In the genomic region with DNA sequence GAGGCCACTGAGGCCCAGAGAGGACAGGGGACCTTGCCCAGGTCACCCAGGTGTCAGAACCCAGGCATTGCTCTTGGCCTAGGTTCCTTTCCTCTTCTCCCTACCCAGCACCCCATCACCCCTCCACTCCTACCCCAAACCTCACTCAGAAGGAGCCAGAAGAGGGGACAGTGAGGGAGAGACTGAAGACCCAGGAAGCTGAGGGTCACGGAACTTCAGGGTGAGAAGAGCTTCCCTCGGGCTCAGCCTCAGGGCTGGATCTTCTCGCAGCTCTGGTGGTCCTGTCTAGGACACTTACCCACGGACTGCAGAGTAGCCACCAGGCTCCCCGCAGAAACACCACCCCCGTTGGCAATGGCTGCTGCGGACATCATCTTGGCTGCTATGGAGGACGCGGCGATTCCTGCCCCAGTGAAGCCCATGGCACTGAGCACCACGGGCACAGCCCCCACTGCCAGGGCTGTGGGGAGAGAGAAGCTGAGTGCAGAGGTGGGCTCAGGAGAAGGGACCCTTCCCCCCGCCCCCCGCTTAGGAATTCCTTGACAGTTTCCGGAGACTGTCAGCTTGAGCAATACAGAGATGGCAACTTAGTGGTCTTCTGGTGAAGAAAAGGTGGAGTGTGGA, we compare ENCODE assay signal across 9 cellular contexts. TPM values are rescaled to one million over a fixed set of nuclear protein-coding genes. Genes with fewer than 3 reads are reported as not detected.
A peak's percentile ranks its signal among the peaks of the same experiment; 100 is the strongest.
DNase-seq lines count a peak whose midpoint lies in the region; ATAC-seq and TF ChIP-seq lines count a peak whose summit lies in the region.
"Had no signal": no experiment of that assay in that cellular context is flagged by ENCODE, and none has a peak within 500 bp of the region (broad histone marks: within the 10 kb centered on the region; RNA-seq: fewer than 3 reads in every experiment).

No MANE protein-coding gene starts in this region.

- H3K9me2 ChIP-seq in hepatocyte (replicated peaks; ENCODE audit: insufficient read depth), result no peaks in the 10 kb centered on the region

- H3K9me3 ChIP-seq in hepatocyte (ENCODE audit: low read depth) (no peaks in the 10 kb centered on the region), stomach (no peaks in the 10 kb centered on the region)

- H3K9me3 Mint-ChIP-seq in activated CD4-positive, alpha-beta T cell treated with anti-CD3 and anti-CD28 coated beads, Interleukin-2, amount 10 ng/mL, durations not matched to agents 24 days and 14 days, result no peaks in the 10 kb centered on the region
- no peaks in the 10 kb centered on the region for H3K9me3 Mint-ChIP-seq in activated CD4-positive, alpha-beta memory T cell treated with anti-CD3 and anti-CD28 coated beads for 36 hours

- TF ChIP-seq CTCF in hepatocyte (IDR thresholded peaks at IDR 0.05; ENCODE audit: poor library complexity), result no peak
- no peak for TF ChIP-seq CTCF in stomach (IDR thresholded peaks at IDR 0.05)

- no peak overlapping the region for H2AFZ ChIP-seq in hepatocyte

- H3K27ac ChIP-seq in hepatocyte, result no peak overlapping the region
- H3K27ac ChIP-seq in stomach, result peak overlapping the region in 3 of 5 donors; percentile 72 to 88 (median 75)

- H3K79me2 ChIP-seq in hepatocyte, result no peaks in the 10 kb centered on the region

- peak overlapping the region; percentile 91 for H3K27ac Mint-ChIP-seq in activated CD4-positive, alpha-beta T cell treated with anti-CD3 and anti-CD28 coated beads, Interleukin-2, amount 10 ng/mL, durations not matched to agents 24 days and 14 days
- no peak overlapping the region for H3K27ac Mint-ChIP-seq in activated CD4-positive, alpha-beta memory T cell treated with anti-CD3 and anti-CD28 coated beads for 36 hours

- peaks cover 13% of the 10 kb centered on the region for H3K27me3 Mint-ChIP-seq in activated CD4-positive, alpha-beta T cell treated with anti-CD3 and anti-CD28 coated beads, Interleukin-2, amount 10 ng/mL, durations not matched to agents 24 days and 14 days
- no peaks in the 10 kb centered on the region for H3K27me3 Mint-ChIP-seq in activated CD4-positive, alpha-beta memory T cell treated with anti-CD3 and anti-CD28 coated beads for 36 hours

- no peak for TF ChIP-seq POLR2A in stomach (IDR thresholded peaks at IDR 0.05)

- H3K27me3 ChIP-seq in hepatocyte (no peaks in the 10 kb centered on the region), stomach (peaks cover 0 to 11% (median 0%) of the 10 kb centered on the region in 3 donors)

- peak overlapping the region; percentile 85 for H3K4me2 ChIP-seq in hepatocyte

- no peak overlapping the region for H3K4me3 ChIP-seq in hepatocyte
- peak overlapping the region in 1 of 4 donors; percentile 50 for H3K4me3 ChIP-seq in stomach

- TF ChIP-seq EP300 in stomach (IDR thresholded peaks at IDR 0.05), result no peak

- peaks cover 24% of the 10 kb centered on the region for H3K4me1 Mint-ChIP-seq in activated CD4-positive, alpha-beta T cell treated with anti-CD3 and anti-CD28 coated beads, Interleukin-2, amount 10 ng/mL, durations not matched to agents 24 days and 14 days
- peaks cover 12% of the 10 kb centered on the region for H3K4me1 Mint-ChIP-seq in activated CD4-positive, alpha-beta memory T cell treated with anti-CD3 and anti-CD28 coated beads for 36 hours (ENCODE audit: low read depth)

- DNase-seq in activated CD4-positive, alpha-beta T cell treated with anti-CD3 and anti-CD28 coated beads, Interleukin-2, amount 10 ng/mL, durations not matched to agents 24 days and 14 days, result no peak
- DNase-seq in activated CD4-positive, alpha-beta T cell treated with anti-CD3 and anti-CD28 coated beads for 4 hours, result no peak
- DNase-seq in activated CD4-positive, alpha-beta memory T cell treated with anti-CD3 and anti-CD28 coated beads for 36 hours, result no peak
- DNase-seq in hepatocyte (ENCODE audit: low spot score) (no peak), stomach (peak; percentile 17), GM03348 (ENCODE audit: low spot score) (no peak)
- DNase-seq: activated gamma-delta T cell had no signal

- H4K20me1 ChIP-seq in hepatocyte (ENCODE audit: insufficient read depth, poor library complexity, severe bottlenecking), result no peaks in the 10 kb centered on the region

- POLR2A ChIA-PET in activated CD4-positive, alpha-beta memory T cell treated with anti-CD3 and anti-CD28 coated beads for 36 hours (lab: Charles Lee), result interaction anchor here (2.0 kb wide), 1 partner anchor 47 kb away, joined by 8 read pairs; a partner anchor contains a TSS

- WGBS in hepatocyte (ENCODE audit: low lambda C conversion rate, missing lambda C conversion rate), result 92% methylated on average over 14 of the region's 14 CpGs
- WGBS in stomach, 5 donors, result 88 to 93% (median 91%) methylated on average over 6 to 14 of the region's 14 CpGs

- peak overlapping the region; percentile 96 for H3K4me3 Mint-ChIP-seq in activated CD4-positive, alpha-beta T cell treated with anti-CD3 and anti-CD28 coated beads, Interleukin-2, amount 10 ng/mL, durations not matched to agents 24 days and 14 days
- peak overlapping the region; percentile 85 for H3K4me3 Mint-ChIP-seq in activated CD4-positive, alpha-beta memory T cell treated with anti-CD3 and anti-CD28 coated beads for 36 hours

- H3K36me3 ChIP-seq in hepatocyte (replicated peaks; ENCODE audit: insufficient read depth, low read depth) (no peaks in the 10 kb centered on the region), stomach (peaks cover 0 to 25% (median 5%) of the 10 kb centered on the region in 4 donors)

- no peaks in the 10 kb centered on the region for H3K4me1 ChIP-seq in hepatocyte (ENCODE audit: insufficient read depth)
- peaks cover 7 to 25% (median 15%) of the 10 kb centered on the region in 4 donors for H3K4me1 ChIP-seq in stomach

- ATAC-seq in GM21447 (IDR thresholded peaks at IDR 0.05; ENCODE audit: unreplicated experiment) (no peak), HG02938 (IDR thresholded peaks at IDR 0.05; ENCODE audit: unreplicated experiment) (no peak)

- CTCF ChIA-PET in activated CD4-positive, alpha-beta memory T cell treated with anti-CD3 and anti-CD28 coated beads for 36 hours (lab: Charles Lee), result interaction anchor here (0.6 to 6.8 kb wide), 17 partner anchors 8 to 812 kb away, joined by 3 to 64 read pairs (median 4); no protein-coding TSS in a partner anchor

- peaks cover 3% of the 10 kb centered on the region for H3K36me3 Mint-ChIP-seq in activated CD4-positive, alpha-beta T cell treated with anti-CD3 and anti-CD28 coated beads, Interleukin-2, amount 10 ng/mL, durations not matched to agents 24 days and 14 days (ENCODE audit: low read depth)
- H3K36me3 Mint-ChIP-seq in activated CD4-positive, alpha-beta memory T cell treated with anti-CD3 and anti-CD28 coated beads for 36 hours, result peaks cover 2% of the 10 kb centered on the region

- intact Hi-C loops in activated CD4-positive, alpha-beta T cell treated with anti-CD3 and anti-CD28 coated beads, Interleukin-2, amount 10 ng/mL, durations not matched to agents 24 days and 14 days (cut with micrococcal nuclease), result loop anchor here (2.0 kb wide), 1 partner anchor 48 kb away; a partner anchor contains a TSS
- intact Hi-C loops in activated CD4-positive, alpha-beta memory T cell treated with anti-CD3 and anti-CD28 coated beads for 36 hours (cut with micrococcal nuclease), result loop anchor here (5.0 kb wide), 1 partner anchor 166 kb away; no protein-coding TSS in a partner anchor
- intact Hi-C loops in stomach (cut with DNase I; ENCODE audit: low total_unique reads), result no loop called here

RNA-seq across cellular contexts. Expression of a gene that starts 1.1 kb away (rescaled TPM):
- total RNA-seq in activated CD4-positive, alpha-beta T cell treated with anti-CD3 and anti-CD28 coated beads, Interleukin-2, amount 10 ng/mL, durations not matched to agents 24 days and 14 days, result 37.3 and 38.8 TPM in 2 replicates
- 10 to 100 TPM; 69.3 to 74.4 TPM for total RNA-seq in activated CD4-positive, alpha-beta memory T cell treated with anti-CD3 and anti-CD28 coated beads for 36 hours
- 47.4 and 95.1 TPM in 2 replicates for total RNA-seq in hepatocyte
- 90.5 and 91.5 TPM in 2 replicates for polyA plus RNA-seq in hepatocyte
- total RNA-seq in stomach, result 10 to 100 TPM in 3 of 5 donors, 1 to 10 TPM in 2; 4.9 to 61.7 (median 24.8) TPM
- 100 to 1,000 TPM in 2 of 3 donors, 10 to 100 TPM in 1; 87.8 to 133 (median 103) TPM for polyA plus RNA-seq in stomach

RNA-seq across cellular contexts. Expression of a gene that starts 17.8 kb away (rescaled TPM):
- 66.9 and 67.3 TPM in 2 replicates for total RNA-seq in activated CD4-positive, alpha-beta T cell treated with anti-CD3 and anti-CD28 coated beads, Interleukin-2, amount 10 ng/mL, durations not matched to agents 24 days and 14 days
- total RNA-seq in activated CD4-positive, alpha-beta memory T cell treated with anti-CD3 and anti-CD28 coated beads for 36 hours, result 1 to 10 TPM; 2.3 to 3.1 TPM
- total RNA-seq in hepatocyte, result 1.1 and 1.8 TPM in 2 replicates
- 6.7 and 7.3 TPM in 2 replicates for polyA plus RNA-seq in hepatocyte
- total RNA-seq in stomach, result 100 to 1,000 TPM in 3 of 5 donors, 10 to 100 TPM in 2; 12.9 to 276 (median 118) TPM
- 1,000 to 10,000 TPM in 1 of 3 donors, 100 to 1,000 TPM in 2; 292 to 1,115 (median 874) TPM for polyA plus RNA-seq in stomach

RNA-seq across cellular contexts. Expression of a gene that starts 45.8 kb away (rescaled TPM):
- 2.7 and 3.1 TPM in 2 replicates for total RNA-seq in activated CD4-positive, alpha-beta T cell treated with anti-CD3 and anti-CD28 coated beads, Interleukin-2, amount 10 ng/mL, durations not matched to agents 24 days and 14 days
- total RNA-seq in activated CD4-positive, alpha-beta memory T cell treated with anti-CD3 and anti-CD28 coated beads for 36 hours, result 10 to 100 TPM; 17.0 to 19.2 TPM
- 2.3 and 3.8 TPM in 2 replicates for total RNA-seq in hepatocyte
- 0.61 and 1.0 TPM in 2 replicates for polyA plus RNA-seq in hepatocyte
- 10 to 100 TPM in 1 of 5 donors, 1 to 10 TPM in 1, under 1 TPM in 2, not detected in 1; under 0.01 to 11.7 (median 0.77) TPM for total RNA-seq in stomach
- polyA plus RNA-seq in stomach, result 1 to 10 TPM in 1 of 3 donors, under 1 TPM in 2; 0.28 to 1.1 (median 0.50) TPM

RNA-seq across cellular contexts. Expression of a gene that starts 47.2 kb away (rescaled TPM):
- total RNA-seq in activated CD4-positive, alpha-beta T cell treated with anti-CD3 and anti-CD28 coated beads, Interleukin-2, amount 10 ng/mL, durations not matched to agents 24 days and 14 days, result 24.0 and 28.0 TPM in 2 replicates
- 10 to 100 TPM; 35.3 to 42.7 TPM for total RNA-seq in activated CD4-positive, alpha-beta memory T cell treated with anti-CD3 and anti-CD28 coated beads for 36 hours
- 16.7 and 18.9 TPM in 2 replicates for total RNA-seq in hepatocyte
- polyA plus RNA-seq in hepatocyte, result 29.4 and 32.1 TPM in 2 replicates
- 10 to 100 TPM in 2 of 5 donors, 1 to 10 TPM in 2, not detected in 1; 1.6 to 17.1 (median 9.3) TPM for total RNA-seq in stomach
- 10 to 100 TPM in 2 of 3 donors, 1 to 10 TPM in 1; 9.9 to 33.7 (median 23.5) TPM for polyA plus RNA-seq in stomach

RNA-seq across cellular contexts. Expression of a gene that starts 47.3 kb away (rescaled TPM):
- total RNA-seq in activated CD4-positive, alpha-beta T cell treated with anti-CD3 and anti-CD28 coated beads, Interleukin-2, amount 10 ng/mL, durations not matched to agents 24 days and 14 days, result 262 and 286 TPM in 2 replicates
- total RNA-seq in activated CD4-positive, alpha-beta memory T cell treated with anti-CD3 and anti-CD28 coated beads for 36 hours, result 100 to 1,000 TPM; 241 to 252 TPM
- 127 and 134 TPM in 2 replicates for total RNA-seq in hepatocyte
- polyA plus RNA-seq in hepatocyte, result 125 and 145 TPM in 2 replicates
- total RNA-seq in stomach, result 100 to 1,000 TPM in 2 of 5 donors, 10 to 100 TPM in 3; 39.1 to 236 (median 84.4) TPM
- 10 to 100 TPM; 47.4 to 73.8 (median 61.2) TPM for polyA plus RNA-seq in stomach
